ENCODE assay signal across 8 cellular contexts in the genomic region with DNA sequence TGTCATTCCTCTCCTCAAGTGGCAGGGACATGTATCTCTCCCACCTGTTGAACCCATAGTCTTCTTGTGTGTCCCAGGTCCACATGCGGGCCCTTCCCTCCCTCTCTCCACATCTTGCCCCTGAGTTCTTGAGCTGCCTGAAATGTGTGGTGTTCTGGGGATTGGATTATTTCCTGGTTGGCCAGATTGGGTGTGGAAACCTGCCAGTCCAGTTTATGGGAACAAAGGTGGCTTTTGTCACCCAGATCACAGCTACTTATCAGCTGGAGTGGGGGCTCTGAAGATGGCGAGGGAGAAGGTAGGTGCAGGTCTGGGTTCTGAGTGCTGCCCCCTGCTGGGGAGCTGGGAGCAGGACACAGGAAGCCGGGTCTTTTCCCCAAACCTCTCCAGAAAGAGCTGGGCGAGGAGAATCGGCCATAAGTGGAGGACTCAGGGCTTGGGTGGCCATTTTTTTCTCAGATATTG. TPM values are rescaled to one million over a fixed set of nuclear protein-coding genes. Genes with fewer than 3 reads are reported as not detected.
DNase-seq lines count a peak whose midpoint lies in the region; ATAC-seq and TF ChIP-seq lines count a peak whose summit lies in the region.

No MANE protein-coding gene starts in this region.

- H3K27ac Mint-ChIP-seq in activated naive CD8-positive, alpha-beta T cell treated with anti-CD3 and anti-CD28 coated beads, Interleukin-2, amount 10 ng/mL, durations not matched to agents 7 days and 5 days: no peak overlapping the region
- H3K27ac Mint-ChIP-seq in stimulated activated naive B cell treated with anti-CD40 and anti-IgM and Interleukin-4, amounts not matched to agents 10 μg/mL and 1 μg/mL and 100 μg/mL, for 72 hours: peak overlapping the region; percentile 56

- H3K9me3 Mint-ChIP-seq in activated naive CD8-positive, alpha-beta T cell treated with anti-CD3 and anti-CD28 coated beads, Interleukin-2, amount 10 ng/mL, durations not matched to agents 7 days and 5 days: no peaks in the 10 kb centered on the region
- H3K9me3 Mint-ChIP-seq in stimulated activated naive B cell treated with anti-CD40 and anti-IgM and Interleukin-4, amounts not matched to agents 10 μg/mL and 1 μg/mL and 100 μg/mL, for 72 hours: no peaks in the 10 kb centered on the region

- intact Hi-C loops in left colon (cut with DNase I, micrococcal nuclease): no loop called here

- peaks cover 9% of the 10 kb centered on the region for H3K4me1 Mint-ChIP-seq in activated naive CD8-positive, alpha-beta T cell treated with anti-CD3 and anti-CD28 coated beads, Interleukin-2, amount 10 ng/mL, durations not matched to agents 7 days and 5 days
- peaks cover 17 to 51% of the 10 kb centered on the region in 2 donors for H3K4me1 Mint-ChIP-seq in stimulated activated naive B cell treated with anti-CD40 and anti-IgM and Interleukin-4, amounts not matched to agents 10 μg/mL and 1 μg/mL and 100 μg/mL, for 72 hours

- H3K9me3 ChIP-seq in Peyer's patch: no peaks in the 10 kb centered on the region

- peak in 5 of 6 experiments; percentile 58 to 90 (median 78) for TF ChIP-seq CTCF in Peyer's patch (IDR thresholded peaks at IDR 0.05)

- H3K36me3 ChIP-seq in Peyer's patch: peaks cover 0 to 29% (median 0%) of the 10 kb centered on the region in 3 donors

- no peaks in the 10 kb centered on the region for H3K27me3 ChIP-seq in Peyer's patch

- peak overlapping the region in 2 of 4 donors; percentile 12 to 19 for H3K4me3 ChIP-seq in Peyer's patch

- H3K36me3 Mint-ChIP-seq in activated naive CD8-positive, alpha-beta T cell treated with anti-CD3 and anti-CD28 coated beads, Interleukin-2, amount 10 ng/mL, durations not matched to agents 7 days and 5 days: no peaks in the 10 kb centered on the region
- H3K36me3 Mint-ChIP-seq in stimulated activated naive B cell treated with anti-CD40 and anti-IgM and Interleukin-4, amounts not matched to agents 10 μg/mL and 1 μg/mL and 100 μg/mL, for 72 hours: peaks cover 31 to 57% of the 10 kb centered on the region in 2 donors

- ATAC-seq in activated naive CD8-positive, alpha-beta T cell treated with anti-CD3 and anti-CD28 coated beads, Interleukin-2, amount 10 ng/mL, durations not matched to agents 7 days and 5 days (ENCODE audit: low read depth): peak; percentile 47
- ATAC-seq in left colon (peak; percentile 76), HG02840 (IDR thresholded peaks at IDR 0.05; ENCODE audit: low FRiP score, unreplicated experiment) (no peak)
- peak; percentile 63 to 75 for ATAC-seq in stimulated activated naive B cell treated with anti-CD40 and anti-IgM and Interleukin-4, amounts not matched to agents 10 μg/mL and 1 μg/mL and 100 μg/mL, for 72 hours (replicated peaks)

- DNase-seq in DMS 273 (lab: John Stamatoyannopoulos, UW; ENCODE audit: unreplicated experiment) (peak; percentile 32), DMS 273 treated with DMSO at 0.1 percent for 48 hours (lab: John Stamatoyannopoulos, UW) (no peak), HCEC 1CT (peak; percentile 15), Peyer's patch (peak; percentile 46 to 85 (median 82)), left colon (peak; percentile 78 to 90)
- DNase-seq in activated naive CD8-positive, alpha-beta T cell treated with anti-CD3 and anti-CD28 coated beads, Interleukin-2, amount 10 ng/mL, durations not matched to agents 7 days and 5 days: peak; percentile 63
- DNase-seq in stimulated activated naive B cell treated with anti-CD40 and anti-IgM and Interleukin-4, amounts not matched to agents 10 μg/mL and 1 μg/mL and 100 μg/mL, for 72 hours: no peak

- peak in 1 of 2 donors; percentile 68 for TF ChIP-seq POLR2A in Peyer's patch (IDR thresholded peaks at IDR 0.05)

- peak overlapping the region; percentile 32 to 80 (median 71) for H3K27ac ChIP-seq in Peyer's patch

- H3K4me3 Mint-ChIP-seq in activated naive CD8-positive, alpha-beta T cell treated with anti-CD3 and anti-CD28 coated beads, Interleukin-2, amount 10 ng/mL, durations not matched to agents 7 days and 5 days: no peak overlapping the region
- no peak overlapping the region for H3K4me3 Mint-ChIP-seq in stimulated activated naive B cell treated with anti-CD40 and anti-IgM and Interleukin-4, amounts not matched to agents 10 μg/mL and 1 μg/mL and 100 μg/mL, for 72 hours

- POLR2A ChIA-PET in activated naive CD8-positive, alpha-beta T cell treated with anti-CD3 and anti-CD28 coated beads, Interleukin-2, amount 10 ng/mL, durations not matched to agents 7 days and 5 days (lab: Charles Lee): no interaction called here

- peaks cover 9% of the 10 kb centered on the region for H3K27me3 Mint-ChIP-seq in activated naive CD8-positive, alpha-beta T cell treated with anti-CD3 and anti-CD28 coated beads, Interleukin-2, amount 10 ng/mL, durations not matched to agents 7 days and 5 days
- no peaks in the 10 kb centered on the region for H3K27me3 Mint-ChIP-seq in stimulated activated naive B cell treated with anti-CD40 and anti-IgM and Interleukin-4, amounts not matched to agents 10 μg/mL and 1 μg/mL and 100 μg/mL, for 72 hours

- H3K4me1 ChIP-seq in Peyer's patch: peaks cover 0 to 78% (median 3%) of the 10 kb centered on the region in 4 donors

RNA-seq across cellular contexts. Expression of gene DTX4, which starts 14.2 kb away (rescaled TPM):
- 10 to 100 TPM; 41.3 to 93.8 (median 60.9) TPM for total RNA-seq in Peyer's patch
- under 1 TPM; 0.47 to 0.94 TPM for total RNA-seq in activated naive CD8-positive, alpha-beta T cell treated with anti-CD3 and anti-CD28 coated beads, Interleukin-2, amount 10 ng/mL, durations not matched to agents 7 days and 5 days
- total RNA-seq in left colon: 10 to 100 TPM; 58.4 to 62.4 TPM

RNA-seq across cellular contexts. Expression of gene MPEG1, which starts 26.6 kb away (rescaled TPM):
- total RNA-seq in Peyer's patch (10 to 100 TPM in 1 of 4 donors, 1 to 10 TPM in 3; 3.5 to 51.2 (median 6.0) TPM), left colon (10 to 100 TPM in 1 of 2 donors, 1 to 10 TPM in 1; 5.0 to 24.2 TPM)
- 1 to 10 TPM; 1.7 to 2.0 TPM for total RNA-seq in activated naive CD8-positive, alpha-beta T cell treated with anti-CD3 and anti-CD28 coated beads, Interleukin-2, amount 10 ng/mL, durations not matched to agents 7 days and 5 days

RNA-seq across cellular contexts. Expression of gene FAM111A, which starts 43.5 kb away (rescaled TPM):
- total RNA-seq in Peyer's patch: 10 to 100 TPM; 43.0 to 96.6 (median 68.5) TPM
- 100 to 1,000 TPM; 147 to 153 TPM for total RNA-seq in activated naive CD8-positive, alpha-beta T cell treated with anti-CD3 and anti-CD28 coated beads, Interleukin-2, amount 10 ng/mL, durations not matched to agents 7 days and 5 days
- 10 to 100 TPM; 25.0 to 27.8 TPM for total RNA-seq in left colon

Comparison
In these comparisons a context has a peak if more than half of its experiments do, and no peak if none do; other contexts are left out.
1. DNase-seq: peak in DMS 273 (single experiment), HCEC 1CT (single experiment), Peyer's patch (3 of 3), activated naive CD8-positive, alpha-beta T cell treated with anti-CD3 and anti-CD28 coated beads, Interleukin-2, amount 10 ng/mL, durations not matched to agents 7 days and 5 days (single experiment) and left colon (2 of 2); none in DMS 273 treated with DMSO at 0.1 percent for 48 hours (single experiment) and stimulated activated naive B cell treated with anti-CD40 and anti-IgM and Interleukin-4, amounts not matched to agents 10 μg/mL and 1 μg/mL and 100 μg/mL, for 72 hours (single experiment).
2. RNA of gene DTX4, which starts 14.2 kb away (total RNA-seq): 41.3 to 93.8 TPM in Peyer's patch and 58.4 to 62.4 TPM in left colon; 0.47 to 0.94 TPM in activated naive CD8-positive, alpha-beta T cell treated with anti-CD3 and anti-CD28 coated beads, Interleukin-2, amount 10 ng/mL, durations not matched to agents 7 days and 5 days; every median in the first group is over 10 times any median in the second.